In genomic region chr4:177005801-177006230, GRCh38 we compare ENCODE assay signal across 1 cellular context.
TF ChIP-seq lines count a peak whose summit lies in the region.

No MANE protein-coding gene starts in this region.

TF ChIP-seq in SK-N-SH treated with all-trans-retinoic acid at 6 μM for 48 hours, 23 proteins besides CTCF, POLR2A, EP300 and RAD21 (continued from another document):
- no peak for TF ChIP-seq ESRRG (CRISPR knock-in tag; IDR thresholded peaks at IDR 0.05)
- TF ChIP-seq ZC3H10 (CRISPR knock-in tag; IDR thresholded peaks at IDR 0.05): peak; percentile 99
- TF ChIP-seq ZNF565 (CRISPR knock-in tag; conservative IDR thresholded peaks at IDR 0.05; ENCODE audit: low read depth): no peak
